In the genomic region with DNA sequence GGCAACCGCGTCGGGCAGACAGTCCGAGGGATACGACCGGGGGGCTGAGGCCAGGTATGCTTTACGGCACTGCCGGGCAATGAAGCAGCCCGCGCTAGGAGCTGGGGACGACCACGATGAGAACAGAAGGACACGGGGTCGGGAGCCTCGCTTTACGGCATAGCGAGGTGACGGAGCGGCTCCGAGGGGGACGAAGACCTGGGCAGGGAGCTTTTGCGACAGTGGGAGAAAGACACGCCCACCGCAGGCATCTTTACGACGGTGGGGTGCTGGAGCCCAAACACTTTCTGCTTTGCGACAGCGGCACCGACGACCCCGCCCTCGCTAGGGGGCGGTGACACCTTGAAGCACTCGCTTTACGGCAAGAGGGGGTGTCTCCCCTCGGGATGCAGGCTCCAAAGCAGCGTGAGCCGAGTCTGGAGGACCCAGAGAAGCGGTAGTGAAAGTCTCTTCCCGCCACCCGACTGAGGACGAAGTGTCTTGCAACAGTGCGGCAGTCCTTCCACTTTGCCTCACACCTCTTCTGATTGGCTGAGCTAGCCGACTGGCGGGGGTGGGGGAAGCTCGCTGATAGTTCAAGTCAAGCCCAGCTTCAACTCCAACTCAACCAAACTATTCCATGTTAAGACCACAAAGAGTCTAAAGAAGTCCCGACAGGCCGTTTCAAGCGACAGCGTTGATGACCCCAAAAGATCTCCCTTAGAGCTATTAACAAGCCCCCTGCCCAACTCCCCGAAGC, we compare ENCODE assay signal across 8 cellular contexts. TPM values are rescaled to one million over a fixed set of nuclear protein-coding genes. Genes with fewer than 3 reads are reported as not detected.
DNase-seq lines count a peak whose midpoint lies in the region; ATAC-seq, FAIRE-seq and TF ChIP-seq lines count a peak whose summit lies in the region.

No MANE protein-coding gene starts in this region.

- peak overlapping the region; percentile 89 for H3K4me3 ChIP-seq in fibroblast of pulmonary artery (replicated peaks; ENCODE audit: low read depth, low read length)

- TF ChIP-seq POLR2A in H54 (IDR thresholded peaks at IDR 0.05; ENCODE audit: low read depth, low read length), result peak; percentile 71
- TF ChIP-seq POLR2A in Raji (IDR thresholded peaks at IDR 0.05; ENCODE audit: insufficient read depth, low read depth, low read length), result peak; percentile 94

- no peaks in the 10 kb centered on the region for H3K27me3 Mint-ChIP-seq in natural killer cell treated with Interleukin-12 subunit alpha and Interleukin-12 subunit beta and Interleukin-15 and Interleukin-18, amount 100 ng/mL, for 72 hours

- no peak for TF ChIP-seq CTCF in fibroblast of pulmonary artery (IDR thresholded peaks at IDR 0.05; ENCODE audit: low read length, missing control alignments)

- DNase-seq in ELF-1 (ENCODE audit: low read depth, low spot score) (peak; percentile 100), H54 (ENCODE audit: insufficient read length, low spot score) (peak; percentile 98), M059J (ENCODE audit: low read depth) (peak; percentile 97), fibroblast of pulmonary artery (ENCODE audit: low read depth) (peak; percentile 99)
- DNase-seq in activated effector memory CD4-positive, alpha-beta T cell treated with anti-CD3 and anti-CD28 coated beads, Interleukin-2, amount 50 U/mL, for 16 hours, result peak; percentile 98
- peak; percentile 99 for DNase-seq in natural killer cell treated with Interleukin-12 subunit alpha and Interleukin-12 subunit beta and Interleukin-15 and Interleukin-18, amount 100 ng/mL, for 72 hours (ENCODE audit: low spot score)
- peak; percentile 96 for DNase-seq in stimulated activated naive CD4-positive, alpha-beta T cell treated with Interleukin-2 at 50 U/mL for 16 hours (lab: John Stamatoyannopoulos, UW)

- peak; percentile 83 to 84 for ATAC-seq in natural killer cell treated with Interleukin-12 subunit alpha and Interleukin-12 subunit beta and Interleukin-15 and Interleukin-18, amount 100 ng/mL, for 72 hours

- peak overlapping the region; percentile 96 for H3K4me3 Mint-ChIP-seq in natural killer cell treated with Interleukin-12 subunit alpha and Interleukin-12 subunit beta and Interleukin-15 and Interleukin-18, amount 100 ng/mL, for 72 hours

- FAIRE-seq in H54 (lab: Jason Lieb, UNC), result peak; percentile 94

- peaks cover 30 to 33% of the 10 kb centered on the region in 2 donors for H3K4me1 Mint-ChIP-seq in natural killer cell treated with Interleukin-12 subunit alpha and Interleukin-12 subunit beta and Interleukin-15 and Interleukin-18, amount 100 ng/mL, for 72 hours (ENCODE audit: low read depth in 2 of 2)

- H3K27ac Mint-ChIP-seq in natural killer cell treated with Interleukin-12 subunit alpha and Interleukin-12 subunit beta and Interleukin-15 and Interleukin-18, amount 100 ng/mL, for 72 hours, result peak overlapping the region; percentile 95 to 98

- H3K9me3 Mint-ChIP-seq in natural killer cell treated with Interleukin-12 subunit alpha and Interleukin-12 subunit beta and Interleukin-15 and Interleukin-18, amount 100 ng/mL, for 72 hours, result no peaks in the 10 kb centered on the region

- no peaks in the 10 kb centered on the region for H3K36me3 Mint-ChIP-seq in natural killer cell treated with Interleukin-12 subunit alpha and Interleukin-12 subunit beta and Interleukin-15 and Interleukin-18, amount 100 ng/mL, for 72 hours

RNA-seq across cellular contexts. Expression of a gene that starts 0.4 kb away (rescaled TPM):
- 3.6 and 8.0 TPM in 2 replicates for total RNA-seq in M059J (2014; rRNA removed; shearing (Covaris generic))
- 10 to 100 TPM; 37.6 to 76.7 TPM for total RNA-seq in natural killer cell treated with Interleukin-12 subunit alpha and Interleukin-12 subunit beta and Interleukin-15 and Interleukin-18, amount 100 ng/mL, for 72 hours

RNA-seq across cellular contexts. Expression of a gene that starts 6.8 kb away (rescaled TPM):
- total RNA-seq in M059J (2014; rRNA removed; shearing (Covaris generic)), result not detected in 2 replicates
- total RNA-seq in natural killer cell treated with Interleukin-12 subunit alpha and Interleukin-12 subunit beta and Interleukin-15 and Interleukin-18, amount 100 ng/mL, for 72 hours, result 100 to 1,000 TPM; 240 to 419 TPM

RNA-seq across cellular contexts. Expression of a gene that starts 14.4 kb away (rescaled TPM):
- 94.3 and 118 TPM in 2 replicates for total RNA-seq in M059J (2014; rRNA removed; shearing (Covaris generic))
- total RNA-seq in natural killer cell treated with Interleukin-12 subunit alpha and Interleukin-12 subunit beta and Interleukin-15 and Interleukin-18, amount 100 ng/mL, for 72 hours, result 10 to 100 TPM; 58.1 to 87.0 TPM

RNA-seq across cellular contexts. Expression of a gene that starts 22.1 kb away (rescaled TPM):
- 428 and 432 TPM in 2 replicates for total RNA-seq in M059J (2014; rRNA removed; shearing (Covaris generic))
- 1,000 to 10,000 TPM in 1 of 2 donors, 100 to 1,000 TPM in 1; 953 to 1,345 TPM for total RNA-seq in natural killer cell treated with Interleukin-12 subunit alpha and Interleukin-12 subunit beta and Interleukin-15 and Interleukin-18, amount 100 ng/mL, for 72 hours

RNA-seq across cellular contexts. Expression of a gene that starts 22.4 kb away (rescaled TPM):
- 3.5 and 7.1 TPM in 2 replicates for total RNA-seq in M059J (2014; rRNA removed; shearing (Covaris generic))
- total RNA-seq in natural killer cell treated with Interleukin-12 subunit alpha and Interleukin-12 subunit beta and Interleukin-15 and Interleukin-18, amount 100 ng/mL, for 72 hours, result 10 to 100 TPM in 1 of 2 donors, 1 to 10 TPM in 1; 6.7 to 13.0 TPM

Comparison
In these comparisons a context has a peak if more than half of its experiments do, and no peak if none do; other contexts are left out.
1. Peak in every context shown above with its lines: DNase-seq, ATAC-seq and H3K4me3 ChIP-seq.
2. RNA of a gene that starts 6.8 kb away (total RNA-seq): 240 to 419 TPM in natural killer cell treated with Interleukin-12 subunit alpha and Interleukin-12 subunit beta and Interleukin-15 and Interleukin-18, amount 100 ng/mL, for 72 hours; not detected in M059J; every median in the first group is over 100 times any median in the second.